Comparison of ENCODE assay signal across 9 cellular contexts in the genomic region with DNA sequence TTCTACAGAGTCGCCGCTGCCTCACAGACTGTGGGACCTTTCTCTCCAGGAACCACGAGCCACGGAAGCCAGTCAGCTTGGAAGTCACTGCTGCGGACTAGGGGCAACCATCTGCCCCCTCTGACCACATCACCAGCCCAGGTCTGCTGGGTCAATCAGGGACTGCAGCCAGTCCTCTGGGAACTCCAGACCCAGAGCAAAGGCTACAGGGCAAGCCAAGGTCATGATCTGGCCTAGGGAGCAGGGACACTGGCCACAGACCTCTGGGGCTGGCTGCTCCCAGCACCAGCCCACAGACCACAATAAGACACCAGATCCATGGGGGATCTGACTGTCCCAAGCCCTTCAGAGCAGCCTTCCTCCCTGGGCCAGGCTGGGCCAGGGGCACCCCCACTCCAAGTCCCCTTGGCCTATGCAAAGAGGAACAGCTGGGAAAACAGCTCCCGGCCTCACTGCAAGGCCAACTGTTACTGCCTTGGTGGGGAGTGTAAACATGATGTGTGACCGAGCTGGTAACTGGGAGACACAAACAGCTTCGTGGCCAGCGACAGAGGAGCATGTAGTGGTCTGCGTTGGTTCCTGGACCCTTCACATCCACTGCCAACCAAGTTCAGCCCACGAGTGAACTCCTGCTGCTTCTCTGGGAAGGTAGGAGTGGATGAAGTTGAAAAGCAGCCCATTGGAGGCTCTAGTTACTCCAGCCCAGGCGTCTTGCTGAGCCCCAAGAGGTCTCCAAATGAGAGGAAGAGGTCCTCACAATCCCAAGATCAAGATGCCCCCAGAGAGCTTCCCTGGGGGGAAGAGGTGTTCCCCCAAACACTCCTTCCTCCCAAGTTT. TPM values are rescaled to one million over a fixed set of nuclear protein-coding genes. Genes with fewer than 3 reads are reported as not detected.
DNase-seq lines count a peak whose midpoint lies in the region; ATAC-seq and TF ChIP-seq lines count a peak whose summit lies in the region.
"Had no signal": no experiment of that assay in that cellular context is flagged by ENCODE, and none has a peak within 500 bp of the region (broad histone marks: within the 10 kb centered on the region; RNA-seq: fewer than 3 reads in every experiment).

No MANE protein-coding gene starts in this region.

- intact Hi-C loops in sigmoid colon (cut with DNase I), result loop anchor here (5.0 to 10.0 kb wide), 2 partner anchors 91 to 141 kb away; a partner anchor contains a TSS

- TF ChIP-seq POLR2A in sigmoid colon (IDR thresholded peaks at IDR 0.05), result no peak

- TF ChIP-seq EP300 in sigmoid colon (IDR thresholded peaks at IDR 0.05), result no peak

- TF ChIP-seq CTCF in GM12865 (IDR thresholded peaks at IDR 0.05; ENCODE audit: insufficient read depth, low read depth, low read length, missing control alignments), result no peak
- no peak for TF ChIP-seq CTCF in SU-DHL-6 (IDR thresholded peaks at IDR 0.05; ENCODE audit: insufficient read depth, low read length, poor library complexity, severe bottlenecking)
- TF ChIP-seq CTCF in fibroblast of the aortic adventitia (IDR thresholded peaks at IDR 0.05; ENCODE audit: insufficient read depth, low read length), result no peak
- TF ChIP-seq CTCF in sigmoid colon (IDR thresholded peaks at IDR 0.05), result no peak

- H2AFZ ChIP-seq in SU-DHL-6 (ENCODE audit: low read depth, low read length, severe bottlenecking), result no peak overlapping the region

- H3K9me2 ChIP-seq in SU-DHL-6 (replicated peaks; ENCODE audit: insufficient read depth, low read length), result no peaks in the 10 kb centered on the region

- H3K36me3 ChIP-seq in SU-DHL-6 (ENCODE audit: low read length) (no peaks in the 10 kb centered on the region), sigmoid colon (no peaks in the 10 kb centered on the region)

- H3K4me3 ChIP-seq in GM12865 (ENCODE audit: low read depth, low read length), result peak overlapping the region; percentile 89
- H3K4me3 ChIP-seq in SU-DHL-6 (ENCODE audit: insufficient read depth, low read length, poor library complexity, severe bottlenecking), result peak overlapping the region; percentile 64
- H3K4me3 ChIP-seq in fibroblast of the aortic adventitia (ENCODE audit: low read depth, low read length), result peak overlapping the region; percentile 90
- peak overlapping the region; percentile 91 to 100 (median 98) for H3K4me3 ChIP-seq in sigmoid colon

- peak overlapping the region; percentile 61 for H3K4me2 ChIP-seq in SU-DHL-6 (ENCODE audit: low read depth, low read length, poor library complexity, severe bottlenecking)

- no peaks in the 10 kb centered on the region for H4K20me1 ChIP-seq in SU-DHL-6 (ENCODE audit: low read depth, low read length)

- ATAC-seq in GM21723 (IDR thresholded peaks at IDR 0.05; ENCODE audit: unreplicated experiment), result no peak
- no peak for ATAC-seq in HG02642 (IDR thresholded peaks at IDR 0.05; ENCODE audit: poor library complexity, unreplicated experiment)
- no peak for ATAC-seq in activated CD4-positive, CD25-positive, alpha-beta regulatory T cell treated with anti-CD3 and anti-CD28 coated beads, Interleukin-2, amount 50 U/mL, for 24 hours

- 39 to 53% methylated on average over 12 of the region's 12 CpGs for WGBS in sigmoid colon, 2 donors

- DNase-seq in GM12865 (ENCODE audit: low read depth) (no peak), fibroblast of the aortic adventitia (ENCODE audit: low read depth) (no peak), sigmoid colon (peak; percentile 58), NOMO-1 (lab: John Stamatoyannopoulos, UW; ENCODE audit: unreplicated experiment in 2 of 2) (no peak)
- DNase-seq: NCI-H2029 had no signal

- H3K27me3 ChIP-seq in SU-DHL-6 (ENCODE audit: low read length) (no peaks in the 10 kb centered on the region), sigmoid colon (no peaks in the 10 kb centered on the region)

- H3K79me2 ChIP-seq in SU-DHL-6 (ENCODE audit: insufficient read depth, low read length), result peaks cover 60% of the 10 kb centered on the region

- peaks cover 0 to 67% (median 62%) of the 10 kb centered on the region in 4 donors for H3K4me1 ChIP-seq in sigmoid colon

- H3K9ac ChIP-seq in SU-DHL-6 (ENCODE audit: low read length), result peak overlapping the region; percentile 81

- H3K27ac ChIP-seq in SU-DHL-6 (ENCODE audit: low read depth, low read length), result peak overlapping the region; percentile 76
- H3K27ac ChIP-seq in sigmoid colon, result peak overlapping the region; percentile 96 to 99 (median 98)

- H3F3A ChIP-seq in SU-DHL-6 (ENCODE audit: insufficient read depth), result peaks cover 14% of the 10 kb centered on the region; the same call in 1 of the 2 replicates

- no peaks in the 10 kb centered on the region for H3K9me3 ChIP-seq in SU-DHL-6 (ENCODE audit: insufficient read depth, low read length)
- H3K9me3 ChIP-seq in sigmoid colon, result no peaks in the 10 kb centered on the region

RNA-seq across cellular contexts. Expression of a gene that starts 1.5 kb away (rescaled TPM):
- total RNA-seq in fibroblast of the aortic adventitia (ENCODE audit: low replicate concordance) (124 and 132 TPM in 2 replicates), sigmoid colon (10 to 100 TPM; 57.4 to 78.7 (median 76.3) TPM)
- 100 to 1,000 TPM in 1 of 3 donors, 10 to 100 TPM in 2; 28.0 to 107 (median 31.2) TPM for polyA plus RNA-seq in sigmoid colon

RNA-seq across cellular contexts. Expression of a gene that starts 57.1 kb away (rescaled TPM):
- total RNA-seq in fibroblast of the aortic adventitia (ENCODE audit: low replicate concordance) (0.33 TPM in 1 of 2 replicates, not detected in the other), sigmoid colon (not detected)
- polyA plus RNA-seq in sigmoid colon, result under 1 TPM in 1 of 3 donors, not detected in 2; 0.23 TPM
